12 cellular contexts compared by ENCODE assay signal in the genomic region with DNA sequence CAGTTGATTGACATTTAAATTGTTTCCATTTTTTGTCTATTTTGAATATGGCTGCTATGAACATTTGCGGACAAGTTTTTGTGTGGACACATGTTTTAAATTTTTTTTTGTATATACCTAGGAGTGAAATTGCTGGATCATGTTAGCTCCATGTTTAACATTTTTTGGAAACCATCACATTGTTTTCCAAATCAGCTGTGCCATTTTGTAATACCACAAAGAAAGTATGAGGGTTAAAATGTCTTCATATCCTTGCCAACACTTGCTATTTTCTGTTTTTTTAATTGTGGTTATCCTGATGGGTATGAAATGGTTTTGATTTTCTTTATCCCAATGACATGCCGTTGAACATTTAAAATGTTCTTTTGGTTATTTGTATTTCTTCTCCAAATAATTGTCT. TPM values are rescaled to one million over a fixed set of nuclear protein-coding genes. Genes with fewer than 3 reads are reported as not detected.
"Had no signal": no experiment of that assay in that cellular context is flagged by ENCODE, and none has a peak within 500 bp of the region (broad histone marks: within the 10 kb centered on the region; RNA-seq: fewer than 3 reads in every experiment).

No MANE protein-coding gene starts in this region.

- DNase-seq: GM23248, GOT3, H7, H9, HCEC 1CT, HFFc6 had no signal

- FAIRE-seq: H1, H54 had no signal

- H3K27ac ChIP-seq: GM23248 had no signal

- H3K27ac Mint-ChIP-seq: GM23338, H9, HFFc6 had no signal

- H3K9ac ChIP-seq: GM23248 had no signal

- H3K4me1 ChIP-seq: HAP-1 had no signal

- H3K36me3 ChIP-seq: HAP-1 had no signal

- H3K9me3 Mint-ChIP-seq: GM23338, HFFc6 had no signal

- ATAC-seq: GM23338, HCT116 had no signal

- H3K4me3 ChIP-seq: GM23248, GM23338, HAP-1 had no signal

- H3K4me3 Mint-ChIP-seq: GM23338, H9, HFFc6 had no signal

- H3K9me3 ChIP-seq: HAP-1 had no signal

- H2AFZ ChIP-seq: GM23248, GM23338 had no signal

- H3K4me2 ChIP-seq: GM23338 had no signal

RNA-seq across cellular contexts. Expression of a gene that starts 52.1 kb away (rescaled TPM):
- total RNA-seq: GM23248, GM23338, H1, H4, H7, H9, HFFc6 had no signal
- polyA plus RNA-seq: GM23248, GM23338, H1 had no signal
